8 cellular contexts compared by ENCODE assay signal in genomic region chr6:110618591-110619267, GRCh38.
A peak's percentile ranks its signal among the peaks of the same experiment; 100 is the strongest.
DNase-seq lines count a peak whose midpoint lies in the region; ATAC-seq and TF ChIP-seq lines count a peak whose summit lies in the region.

No MANE protein-coding gene starts in this region.

- peaks cover 17% of the 10 kb centered on the region for H3K36me3 Mint-ChIP-seq in chondrocyte (ENCODE audit: low read depth)

- no peaks in the 10 kb centered on the region for H3K27me3 ChIP-seq in Karpas-422 (ENCODE audit: low read length)

- H3K9me3 ChIP-seq in Karpas-422 (ENCODE audit: low read length): no peaks in the 10 kb centered on the region

- H3K27me3 Mint-ChIP-seq in chondrocyte (ENCODE audit: low read depth): no peaks in the 10 kb centered on the region

- no peak overlapping the region for H3K4me2 ChIP-seq in Karpas-422 (ENCODE audit: low read depth, low read length, poor library complexity, severe bottlenecking)

- H3K27ac Mint-ChIP-seq in chondrocyte (ENCODE audit: unreplicated experiment): no peak overlapping the region

- no peak overlapping the region for H3K4me3 Mint-ChIP-seq in chondrocyte (ENCODE audit: unreplicated experiment)

- no peak overlapping the region for H3K4me3 ChIP-seq in Karpas-422 (ENCODE audit: low read length)

- H3K27ac ChIP-seq in Karpas-422 (ENCODE audit: low read length): no peak overlapping the region

- TF ChIP-seq CTCF in chondrocyte (IDR thresholded peaks at IDR 0.05): peak; percentile 68

- no peaks in the 10 kb centered on the region for H3K9me3 Mint-ChIP-seq in chondrocyte (ENCODE audit: low read depth)

- no peak overlapping the region for H3K9ac ChIP-seq in Karpas-422 (ENCODE audit: low read length)

- no peaks in the 10 kb centered on the region for H3K9me2 ChIP-seq in Karpas-422 (replicated peaks; ENCODE audit: insufficient read depth, low read length)

- no peak for ATAC-seq in HG03097 (IDR thresholded peaks at IDR 0.05; ENCODE audit: low FRiP score, unreplicated experiment)
- ATAC-seq in GM19452 (IDR thresholded peaks at IDR 0.05; ENCODE audit: unreplicated experiment): no peak
- no peak for ATAC-seq in HG03521 (IDR thresholded peaks at IDR 0.05; ENCODE audit: unreplicated experiment)

- H4K20me1 ChIP-seq in Karpas-422 (ENCODE audit: insufficient read depth, low read depth, low read length): no peaks in the 10 kb centered on the region

- H2AFZ ChIP-seq in Karpas-422 (ENCODE audit: low read length): no peak overlapping the region

- peaks cover 7% of the 10 kb centered on the region for H3K4me1 Mint-ChIP-seq in chondrocyte (ENCODE audit: low read depth)

- no peaks in the 10 kb centered on the region for H3K4me1 ChIP-seq in Karpas-422 (ENCODE audit: low read length)

- no peaks in the 10 kb centered on the region for H3K79me2 ChIP-seq in Karpas-422 (ENCODE audit: low read length)

- DNase-seq in DMS114 treated with DMSO at 0.1 percent for 48 hours (lab: John Stamatoyannopoulos, UW; ENCODE audit: unreplicated experiment): peak; percentile 19
- DNase-seq in Karpas-422: peak; percentile 49
- no peak for DNase-seq in chondrocyte (ENCODE audit: low spot score)
- peak; percentile 37 for DNase-seq in midbrain (lab: John Stamatoyannopoulos, UW)
- DNase-seq in activated naive CD4-positive, alpha-beta T cell treated with Interleukin-2 at 50 U/mL for 16 hours: no peak

- no peaks in the 10 kb centered on the region for H3K36me3 ChIP-seq in Karpas-422 (ENCODE audit: insufficient read depth, low read length)

Comparison
In these comparisons a context has a peak if more than half of its experiments do, and no peak if none do; other contexts are left out.
1. DNase-seq: peak in DMS114 treated with DMSO at 0.1 percent for 48 hours (single experiment), Karpas-422 (single experiment) and midbrain (single experiment); none in chondrocyte (single experiment) and activated naive CD4-positive, alpha-beta T cell treated with Interleukin-2 at 50 U/mL for 16 hours (single experiment).